11 cellular contexts compared by ENCODE assay signal in genomic region chr4:87838207-87838606, GRCh38. TPM values are rescaled to one million over a fixed set of nuclear protein-coding genes. Genes with fewer than 3 reads are reported as not detected.
DNase-seq lines count a peak whose midpoint lies in the region; ATAC-seq and TF ChIP-seq lines count a peak whose summit lies in the region.
"Had no signal": no experiment of that assay in that cellular context is flagged by ENCODE, and none has a peak within 500 bp of the region (broad histone marks: within the 10 kb centered on the region; RNA-seq: fewer than 3 reads in every experiment).

No MANE protein-coding gene starts in this region.

- ATAC-seq in Right ventricle myocardium superior (ENCODE audit: poor library complexity), result no peak
- peak; percentile 47 for ATAC-seq in upper lobe of right lung
- ATAC-seq: activated T-helper 17 cell treated with anti-CD3 and anti-CD28 coated beads, Interleukin-2, amount 50 U/mL, for 72 hours had no signal

- H3K36me3 ChIP-seq in cardiac muscle cell (no peaks in the 10 kb centered on the region), upper lobe of right lung (no peaks in the 10 kb centered on the region)
- H3K36me3 ChIP-seq: upper lobe of left lung had no signal

- H3K9me3 ChIP-seq in cardiac muscle cell (ENCODE audit: low read depth), result no peaks in the 10 kb centered on the region
- H3K9me3 ChIP-seq in upper lobe of right lung, result no peaks in the 10 kb centered on the region
- H3K9me3 ChIP-seq: upper lobe of left lung had no signal

- no peaks in the 10 kb centered on the region for H3K4me1 ChIP-seq in cardiac muscle cell (ENCODE audit: low read depth)
- no peaks in the 10 kb centered on the region for H3K4me1 ChIP-seq in upper lobe of right lung

- H3K27me3 ChIP-seq in cardiac muscle cell (no peaks in the 10 kb centered on the region), upper lobe of right lung (no peaks in the 10 kb centered on the region)
- H3K27me3 ChIP-seq: upper lobe of left lung had no signal

- H3K27ac ChIP-seq in cardiac muscle cell (no peak overlapping the region), upper lobe of right lung (no peak overlapping the region)
- H3K27ac ChIP-seq: upper lobe of left lung had no signal

- H3K4me3 ChIP-seq in cardiac muscle cell (no peak overlapping the region), epithelial cell of proximal tubule (ENCODE audit: low read depth, low read length) (no peak overlapping the region), upper lobe of right lung (no peak overlapping the region)
- H3K4me3 ChIP-seq: upper lobe of left lung had no signal

- intact Hi-C loops in Right ventricle myocardium superior (cut with DNase I), result loop anchor here (2.0 kb wide), 1 partner anchor 159 kb away; no protein-coding TSS in a partner anchor
- intact Hi-C loops in upper lobe of right lung (cut with DNase I), result no loop called here

- DNase-seq in cardiac muscle cell (ENCODE audit: low read depth in 1 of 2, low spot score in 1 of 2), result no peak
- no peak for DNase-seq in Right ventricle myocardium superior
- DNase-seq in RPMI7951 (ENCODE audit: low read depth), result peak; percentile 41
- DNase-seq in epithelial cell of proximal tubule (ENCODE audit: low read depth), result no peak
- no peak for DNase-seq in upper lobe of right lung
- no peak for DNase-seq in cerebellar nuclear complex (lab: John Stamatoyannopoulos, UW)
- no peak for DNase-seq in NK-92 (lab: John Stamatoyannopoulos, UW; ENCODE audit: unreplicated experiment)
- no peak for DNase-seq in superior temporal gyrus (ENCODE audit: extremely low spot score)
- DNase-seq: upper lobe of left lung had no signal

- peak; percentile 46 for TF ChIP-seq CTCF in cardiac muscle cell (IDR thresholded peaks at IDR 0.05; ENCODE audit: low read depth, low read length)
- TF ChIP-seq CTCF in epithelial cell of proximal tubule (conservative IDR thresholded peaks at IDR 0.05; ENCODE audit: low read depth, low read length), result peak; percentile 70
- TF ChIP-seq CTCF in upper lobe of right lung (IDR thresholded peaks at IDR 0.05), result no peak

RNA-seq across cellular contexts. Expression of gene MEPE, which starts 5.4 kb away (rescaled TPM):
- total RNA-seq in cardiac muscle cell, result not detected in 2 replicates
- polyA plus RNA-seq in cardiac muscle cell, result not detected in 2 replicates
- not detected for total RNA-seq in Right ventricle myocardium superior
- total RNA-seq in RPMI7951 (2014; rRNA removed; shearing (Covaris generic)), result not detected in 2 replicates
- total RNA-seq in epithelial cell of proximal tubule, result not detected in 2 replicates
- not detected for total RNA-seq in upper lobe of right lung
- total RNA-seq: activated T-helper 17 cell treated with anti-CD3 and anti-CD28 coated beads, Interleukin-2, amount 50 U/mL, for 72 hours; upper lobe of left lung had no signal

RNA-seq across cellular contexts. Expression of gene IBSP, which starts 38.9 kb away (rescaled TPM):
- total RNA-seq in cardiac muscle cell (not detected in 2 replicates), Right ventricle myocardium superior (not detected), epithelial cell of proximal tubule (not detected in 2 replicates), upper lobe of right lung (not detected)
- not detected in 2 replicates for polyA plus RNA-seq in cardiac muscle cell
- not detected in 2 replicates for total RNA-seq in RPMI7951 (2014; rRNA removed; shearing (Covaris generic))
- total RNA-seq: activated T-helper 17 cell treated with anti-CD3 and anti-CD28 coated beads, Interleukin-2, amount 50 U/mL, for 72 hours; M059J; upper lobe of left lung had no signal
